In the genomic region with DNA sequence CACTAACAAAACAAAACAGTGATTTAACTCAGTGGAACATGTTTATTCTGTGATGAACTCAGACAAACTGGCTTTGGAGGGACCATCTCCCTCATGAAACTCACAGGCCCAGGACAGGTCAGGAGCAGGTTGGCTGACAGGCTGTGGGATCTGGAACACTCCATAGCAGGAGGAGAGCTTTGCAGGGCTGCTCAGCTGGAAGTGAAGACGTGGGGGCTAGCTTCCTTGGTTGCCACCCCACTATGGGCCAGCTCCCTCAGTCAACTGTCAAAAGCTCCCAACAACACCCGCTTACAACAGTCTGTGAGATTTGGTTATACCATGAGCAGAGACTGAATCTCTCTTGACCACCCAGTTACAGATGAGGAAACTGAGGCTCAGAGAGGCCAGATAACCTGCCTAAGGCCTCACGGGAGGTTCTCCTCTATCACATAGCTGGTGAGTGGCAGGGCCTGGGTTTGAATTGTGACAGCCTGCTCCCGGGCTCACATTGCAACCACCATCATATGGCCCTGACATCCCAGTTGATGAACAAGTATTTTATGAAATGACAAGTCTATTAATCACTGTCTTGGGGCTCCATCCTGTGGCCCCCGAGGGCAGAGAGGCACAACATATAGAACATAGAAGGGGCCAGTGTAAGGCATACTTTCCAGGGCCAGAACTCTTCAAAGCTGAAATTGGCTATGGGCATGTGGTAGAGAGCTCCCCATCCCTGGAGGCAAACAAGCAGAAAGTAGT, we compare ENCODE assay signal across 1 cellular context.
TF ChIP-seq lines count a peak whose summit lies in the region.

No MANE protein-coding gene starts in this region.

TF ChIP-seq in IMR-90, 13 proteins besides CTCF, POLR2A, EP300 and RAD21:
- TF ChIP-seq CEBPB (IDR thresholded peaks at IDR 0.05; ENCODE audit: low read depth, low read length) (no peak), FOS (IDR thresholded peaks at IDR 0.05; ENCODE audit: low read depth, low read length) (no peak), CHD1 (IDR thresholded peaks at IDR 0.05; ENCODE audit: low read depth, low read length) (no peak), BHLHE40 (IDR thresholded peaks at IDR 0.05; ENCODE audit: low read depth, low read length) (no peak), RCOR1 (IDR thresholded peaks at IDR 0.05; ENCODE audit: insufficient replicate concordance, low read length) (no peak), NFE2L2 (IDR thresholded peaks at IDR 0.05; ENCODE audit: low read depth, low read length) (no peak), MAZ (IDR thresholded peaks at IDR 0.05; ENCODE audit: borderline replicate concordance, low read depth, low read length) (no peak), RFX5 (IDR thresholded peaks at IDR 0.05; ENCODE audit: low read depth, low read length) (no peak), MAFK (IDR thresholded peaks at IDR 0.05; ENCODE audit: low read depth, low read length) (no peak), MXI1 (IDR thresholded peaks at IDR 0.05; ENCODE audit: borderline replicate concordance, low read depth, low read length) (no peak), SMC3 (IDR thresholded peaks at IDR 0.05; ENCODE audit: low read depth, low read length) (no peak)
- TF ChIP-seq, protein P1, sequence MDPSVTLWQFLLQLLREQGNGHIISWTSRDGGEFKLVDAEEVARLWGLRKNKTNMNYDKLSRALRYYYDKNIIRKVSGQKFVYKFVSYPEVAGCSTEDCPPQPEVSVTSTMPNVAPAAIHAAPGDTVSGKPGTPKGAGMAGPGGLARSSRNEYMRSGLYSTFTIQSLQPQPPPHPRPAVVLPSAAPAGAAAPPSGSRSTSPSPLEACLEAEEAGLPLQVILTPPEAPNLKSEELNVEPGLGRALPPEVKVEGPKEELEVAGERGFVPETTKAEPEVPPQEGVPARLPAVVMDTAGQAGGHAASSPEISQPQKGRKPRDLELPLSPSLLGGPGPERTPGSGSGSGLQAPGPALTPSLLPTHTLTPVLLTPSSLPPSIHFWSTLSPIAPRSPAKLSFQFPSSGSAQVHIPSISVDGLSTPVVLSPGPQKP (IDR thresholded peaks at IDR 0.05; ENCODE audit: borderline replicate concordance, low read depth, low read length): no peak
- TF ChIP-seq, protein P2, sequence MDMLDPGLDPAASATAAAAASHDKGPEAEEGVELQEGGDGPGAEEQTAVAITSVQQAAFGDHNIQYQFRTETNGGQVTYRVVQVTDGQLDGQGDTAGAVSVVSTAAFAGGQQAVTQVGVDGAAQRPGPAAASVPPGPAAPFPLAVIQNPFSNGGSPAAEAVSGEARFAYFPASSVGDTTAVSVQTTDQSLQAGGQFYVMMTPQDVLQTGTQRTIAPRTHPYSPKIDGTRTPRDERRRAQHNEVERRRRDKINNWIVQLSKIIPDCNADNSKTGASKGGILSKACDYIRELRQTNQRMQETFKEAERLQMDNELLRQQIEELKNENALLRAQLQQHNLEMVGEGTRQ (IDR thresholded peaks at IDR 0.05; ENCODE audit: low read depth, low read length): no peak
